20 cellular contexts compared by ENCODE assay signal in genomic region chr14:68442828-68443460, GRCh38.
DNase-seq lines count a peak whose midpoint lies in the region; TF ChIP-seq lines count a peak whose summit lies in the region.
"Had no signal": no experiment of that assay in that cellular context is flagged by ENCODE, and none has a peak within 500 bp of the region (broad histone marks: within the 10 kb centered on the region; RNA-seq: fewer than 3 reads in every experiment).

No MANE protein-coding gene starts in this region.

- H3K4me1 Mint-ChIP-seq in activated CD4-positive, alpha-beta T cell treated with anti-CD3 and anti-CD28 coated beads, Interleukin-2, amount 10 ng/mL, durations not matched to agents 24 days and 14 days: no peaks in the 10 kb centered on the region
- peaks cover 39% of the 10 kb centered on the region for H3K4me1 Mint-ChIP-seq in chondrocyte (ENCODE audit: low read depth)

- no peak overlapping the region for H3K4me3 Mint-ChIP-seq in activated CD4-positive, alpha-beta T cell treated with anti-CD3 and anti-CD28 coated beads, Interleukin-2, amount 10 ng/mL, durations not matched to agents 24 days and 14 days
- H3K4me3 Mint-ChIP-seq in chondrocyte (ENCODE audit: unreplicated experiment): no peak overlapping the region
- H3K4me3 Mint-ChIP-seq: activated naive CD4-positive, alpha-beta T cell treated with anti-CD3 and anti-CD28 coated beads, Interleukin-2, amount 50 U/mL, for 24 hours; activated T-cell treated with anti-CD3 and anti-CD28 coated beads, Interleukin-2, amount 50 U/mL, for 24 hours; CD8-positive, alpha-beta T cell; IgD-negative memory B cell had no signal

- H3K9me3 Mint-ChIP-seq in activated CD4-positive, alpha-beta T cell treated with anti-CD3 and anti-CD28 coated beads, Interleukin-2, amount 10 ng/mL, durations not matched to agents 24 days and 14 days: peaks cover 9% of the 10 kb centered on the region
- H3K9me3 Mint-ChIP-seq in chondrocyte (ENCODE audit: low read depth): no peaks in the 10 kb centered on the region
- H3K9me3 Mint-ChIP-seq: activated naive CD4-positive, alpha-beta T cell treated with anti-CD3 and anti-CD28 coated beads, Interleukin-2, amount 50 U/mL, for 24 hours; activated T-cell treated with anti-CD3 and anti-CD28 coated beads, Interleukin-2, amount 50 U/mL, for 24 hours; CD8-positive, alpha-beta T cell had no signal

- intact Hi-C loops in activated CD4-positive, alpha-beta T cell treated with anti-CD3 and anti-CD28 coated beads, Interleukin-2, amount 10 ng/mL, durations not matched to agents 24 days and 14 days (cut with micrococcal nuclease): no loop called here

- peaks cover 4% of the 10 kb centered on the region for H3K36me3 Mint-ChIP-seq in activated CD4-positive, alpha-beta T cell treated with anti-CD3 and anti-CD28 coated beads, Interleukin-2, amount 10 ng/mL, durations not matched to agents 24 days and 14 days (ENCODE audit: low read depth)
- no peaks in the 10 kb centered on the region for H3K36me3 Mint-ChIP-seq in chondrocyte (ENCODE audit: low read depth)
- H3K36me3 Mint-ChIP-seq: CD8-positive, alpha-beta T cell had no signal

- no peaks in the 10 kb centered on the region for H3K27me3 Mint-ChIP-seq in activated CD4-positive, alpha-beta T cell treated with anti-CD3 and anti-CD28 coated beads, Interleukin-2, amount 10 ng/mL, durations not matched to agents 24 days and 14 days
- H3K27me3 Mint-ChIP-seq in chondrocyte (ENCODE audit: low read depth): no peaks in the 10 kb centered on the region
- H3K27me3 Mint-ChIP-seq: activated naive CD4-positive, alpha-beta T cell treated with anti-CD3 and anti-CD28 coated beads, Interleukin-2, amount 50 U/mL, for 24 hours; activated T-cell treated with anti-CD3 and anti-CD28 coated beads, Interleukin-2, amount 50 U/mL, for 24 hours; IgD-negative memory B cell had no signal

- DNase-seq in activated CD4-positive, alpha-beta T cell treated with anti-CD3 and anti-CD28 coated beads, Interleukin-2, amount 10 ng/mL, durations not matched to agents 24 days and 14 days: peak; percentile 28
- DNase-seq in activated CD4-positive, alpha-beta T cell treated with anti-CD3 and anti-CD28 coated beads, Interleukin-2, amount 50 U/mL, for 48 hours: no peak
- DNase-seq in chondrocyte (ENCODE audit: low spot score): no peak
- peak; percentile 94 for DNase-seq in myocyte (ENCODE audit: low read depth)
- no peak for DNase-seq in GM20000 (ENCODE audit: low spot score)
- DNase-seq in stimulated activated CD4-positive, alpha-beta T cell treated with anti-CD3 and anti-CD28 coated beads, Interleukin-2, amount 100 ng/mL, for 48 hours: no peak
- no peak for DNase-seq in T-helper 9 cell
- no peak for DNase-seq in retina
- DNase-seq: 8988T; activated T-cell treated with anti-CD3 and anti-CD28 coated beads, Interleukin-2, amount 50 U/mL, for 24 hours; CD8-positive, alpha-beta T cell; DMS79 treated with DMSO at 0.1 percent for 48 hours; foreskin keratinocyte; left colon; MV-4-11; NCI-H2029 treated with DMSO at 0.1 percent for 48 hours; NCI-H446 treated with DMSO at 0.1 percent for 48 hours; tibial artery had no signal

- no peak for TF ChIP-seq CTCF in chondrocyte (IDR thresholded peaks at IDR 0.05)
- TF ChIP-seq CTCF in GM20000 (IDR thresholded peaks at IDR 0.05; ENCODE audit: extremely low read depth, missing control alignments): no peak

- H3K27ac Mint-ChIP-seq in activated CD4-positive, alpha-beta T cell treated with anti-CD3 and anti-CD28 coated beads, Interleukin-2, amount 10 ng/mL, durations not matched to agents 24 days and 14 days: no peak overlapping the region
- peak overlapping the region; percentile 92 for H3K27ac Mint-ChIP-seq in chondrocyte (ENCODE audit: unreplicated experiment)
- H3K27ac Mint-ChIP-seq: activated naive CD4-positive, alpha-beta T cell treated with anti-CD3 and anti-CD28 coated beads, Interleukin-2, amount 50 U/mL, for 24 hours; activated T-cell treated with anti-CD3 and anti-CD28 coated beads, Interleukin-2, amount 50 U/mL, for 24 hours; CD8-positive, alpha-beta T cell; IgD-negative memory B cell had no signal

Comparison
In these comparisons a context has a peak if more than half of its experiments do, and no peak if none do; other contexts are left out.
1. DNase-seq: peak in activated CD4-positive, alpha-beta T cell treated with anti-CD3 and anti-CD28 coated beads, Interleukin-2, amount 10 ng/mL, durations not matched to agents 24 days and 14 days (single experiment) and myocyte (single experiment); none in activated CD4-positive, alpha-beta T cell treated with anti-CD3 and anti-CD28 coated beads, Interleukin-2, amount 50 U/mL, for 48 hours (0 of 2), chondrocyte (single experiment), GM20000 (single experiment), stimulated activated CD4-positive, alpha-beta T cell treated with anti-CD3 and anti-CD28 coated beads, Interleukin-2, amount 100 ng/mL, for 48 hours (0 of 2), T-helper 9 cell (single experiment) and retina (single experiment).